In genomic region chr7:1043552-1044188, GRCh38 we compare ENCODE assay signal across 8 cellular contexts. TPM values are rescaled to one million over a fixed set of nuclear protein-coding genes. Genes with fewer than 3 reads are reported as not detected.
DNase-seq lines count a peak whose midpoint lies in the region; ATAC-seq and TF ChIP-seq lines count a peak whose summit lies in the region.

No MANE protein-coding gene starts in this region.

- no peaks in the 10 kb centered on the region for H3K9me3 Mint-ChIP-seq in effector memory CD8-positive, alpha-beta T cell
- no peaks in the 10 kb centered on the region for H3K9me3 Mint-ChIP-seq in natural killer cell

- H3K27ac Mint-ChIP-seq in effector memory CD8-positive, alpha-beta T cell = no peak overlapping the region
- H3K27ac Mint-ChIP-seq in natural killer cell = peak overlapping the region; percentile 31 to 41

- no peak for TF ChIP-seq POLR2A in NB4 (IDR thresholded peaks at IDR 0.05; ENCODE audit: extremely low read depth, insufficient read length)

- H3K36me3 Mint-ChIP-seq in effector memory CD8-positive, alpha-beta T cell (ENCODE audit: insufficient read depth) = peaks cover 22% of the 10 kb centered on the region
- H3K36me3 Mint-ChIP-seq in natural killer cell = no peaks in the 10 kb centered on the region

- H3K4me3 ChIP-seq in NB4 (ENCODE audit: low read depth, low read length) = peak overlapping the region; percentile 26

- peak; percentile 39 to 49 for DNase-seq in AML-193 (lab: John Stamatoyannopoulos, UW)
- DNase-seq in NB4 (ENCODE audit: low read depth) = no peak
- no peak for DNase-seq in effector memory CD8-positive, alpha-beta T cell
- DNase-seq in natural killer cell = no peak
- no peak for DNase-seq in stimulated activated CD4-positive, alpha-beta T cell treated with anti-CD3 and anti-CD28 coated beads, Interleukin-1b, Interleukin-23, amount 100 ng/mL, for 48 hours

- peaks cover 41 to 49% of the 10 kb centered on the region in 2 donors for H3K4me1 Mint-ChIP-seq in effector memory CD8-positive, alpha-beta T cell (ENCODE audit: low read depth in 2 of 2)
- H3K4me1 Mint-ChIP-seq in natural killer cell = peaks cover 39 to 43% of the 10 kb centered on the region in 2 donors

- intact Hi-C loops in natural killer cell (cut with micrococcal nuclease) = loop anchor here (1.0 to 5.0 kb wide), 2 partner anchors 9 to 121 kb away; no protein-coding TSS in a partner anchor

- no peak for ATAC-seq in effector memory CD8-positive, alpha-beta T cell (replicated peaks)
- no peak for ATAC-seq in natural killer cell
- no peak for ATAC-seq in HG03442 (IDR thresholded peaks at IDR 0.05; ENCODE audit: unreplicated experiment)
- ATAC-seq in GM19455 (IDR thresholded peaks at IDR 0.05; ENCODE audit: unreplicated experiment) = no peak
- ATAC-seq in HG03354 (IDR thresholded peaks at IDR 0.05; ENCODE audit: poor library complexity, severe bottlenecking, unreplicated experiment) = no peak

- no peak for TF ChIP-seq CTCF in NB4 (IDR thresholded peaks at IDR 0.05; ENCODE audit: low read depth, low read length)
- no peak for TF ChIP-seq CTCF in natural killer cell (IDR thresholded peaks at IDR 0.05)

- H3K4me3 Mint-ChIP-seq in effector memory CD8-positive, alpha-beta T cell = peak overlapping the region; percentile 65 to 69
- H3K4me3 Mint-ChIP-seq in natural killer cell = peak overlapping the region; percentile 79

- no peaks in the 10 kb centered on the region for H3K27me3 Mint-ChIP-seq in effector memory CD8-positive, alpha-beta T cell
- H3K27me3 Mint-ChIP-seq in natural killer cell (ENCODE audit: low read depth in 2 of 2) = peaks cover 0 to 9% of the 10 kb centered on the region in 2 donors

RNA-seq across cellular contexts. Expression of gene GPR146, which starts 0.7 kb away (rescaled TPM):
- total RNA-seq in natural killer cell = 1 to 10 TPM; 2.3 to 4.5 (median 2.5) TPM

RNA-seq across cellular contexts. Expression of gene GPER1, which starts 44.2 kb away (rescaled TPM):
- total RNA-seq in natural killer cell = under 1 TPM in 2 of 3 donors, not detected in 1; 0.25 to 0.26 TPM

Comparison
In these comparisons a context has a peak if more than half of its experiments do, and no peak if none do; other contexts are left out.
1. DNase-seq: peak in AML-193 (2 of 2); none in NB4 (single experiment), effector memory CD8-positive, alpha-beta T cell (0 of 3), natural killer cell (single experiment) and stimulated activated CD4-positive, alpha-beta T cell treated with anti-CD3 and anti-CD28 coated beads, Interleukin-1b, Interleukin-23, amount 100 ng/mL, for 48 hours (single experiment).
2. H3K27ac Mint-ChIP-seq: peak in natural killer cell (2 of 2); none in effector memory CD8-positive, alpha-beta T cell (0 of 2).